In genomic region chr12:123232472-123232806, GRCh38 we compare ENCODE assay signal across 8 cellular contexts. TPM values are rescaled to one million over a fixed set of nuclear protein-coding genes. Genes with fewer than 3 reads are reported as not detected.
DNase-seq lines count a peak whose midpoint lies in the region; ATAC-seq and TF ChIP-seq lines count a peak whose summit lies in the region.

No MANE protein-coding gene starts in this region.

- TSS peak; percentile 56 for BruUV-seq in A673 (replicated peaks; lab: Mats Ljungman, UMichigan)

- H3K4me1 ChIP-seq in A673 (ENCODE audit: insufficient read depth, low read length, poor library complexity, severe bottlenecking) (peaks cover 35% of the 10 kb centered on the region), tibial artery (peaks cover 0 to 36% (median 21%) of the 10 kb centered on the region in 4 donors)

- intact Hi-C loops in A673 (cut with micrococcal nuclease; ENCODE audit: unreplicated experiment) (loop anchor here (2.0 to 10.0 kb wide), 3 partner anchors 156 to 358 kb away; partner anchors contain the start of gene ABCB9), tibial artery (cut with DNase I; ENCODE audit: low total_unique reads) (loop anchor here (2.0 to 10.0 kb wide), 3 partner anchors 78 to 266 kb away; partner anchors contain the start of genes ABCB9 and PITPNM2)

- in situ Hi-C loops in astrocyte of the spinal cord (cut with HindIII; ENCODE audit: low sequenced_read_pairs) = no loop called here

- H3K9me3 ChIP-seq in A673 (ENCODE audit: low read depth, low read length, poor library complexity, severe bottlenecking) (no peaks in the 10 kb centered on the region), tibial artery (no peaks in the 10 kb centered on the region)

- H3K27me3 ChIP-seq in A673 (replicated peaks; ENCODE audit: insufficient read depth, low read depth, low read length, poor library complexity) = no peaks in the 10 kb centered on the region
- H3K27me3 ChIP-seq in tibial artery = peaks cover 0 to 4% of the 10 kb centered on the region in 2 donors

- ATAC-seq in HG03196 (IDR thresholded peaks at IDR 0.05; ENCODE audit: unreplicated experiment) (peak; percentile 2), left lobe of liver (peak; percentile 5)

- CTCF ChIA-PET in A673 (lab: Charles Lee) = no interaction called here

- H3K36me3 ChIP-seq in A673 (ENCODE audit: insufficient read depth, low read length, poor library complexity, severe bottlenecking) (peaks cover 6% of the 10 kb centered on the region), tibial artery (no peaks in the 10 kb centered on the region)

- H3K4me3 ChIP-seq in A673 (ENCODE audit: low read depth, low read length, poor library complexity, severe bottlenecking) (peak overlapping the region; percentile 86), astrocyte of the spinal cord (ENCODE audit: low read depth, low read length) (peak overlapping the region; percentile 79), tibial artery (peak overlapping the region; percentile 81 to 89)

- peak overlapping the region; percentile 88 for H3K27ac ChIP-seq in A673 (ENCODE audit: low read depth, low read length, poor library complexity, severe bottlenecking)
- H3K27ac ChIP-seq in tibial artery = peak overlapping the region; percentile 90 to 95

- DNase-seq in A673 (ENCODE audit: low spot score) = no peak
- DNase-seq in astrocyte of the spinal cord (ENCODE audit: low read depth, low spot score) = no peak
- no peak for DNase-seq in left lobe of liver (ENCODE audit: low spot score)
- peak in 1 of 2 donors; percentile 47 for DNase-seq in tibial artery
- no peak for DNase-seq in NK-92 treated with Interleukin-12 subunit alpha and Interleukin-12 subunit beta, amount 100 ng/mL, for 24 hours (lab: John Stamatoyannopoulos, UW)
- DNase-seq in foreskin melanocyte = no peak
- no peak for DNase-seq in EL

- POLR2A ChIA-PET in A673 (lab: Charles Lee; ENCODE audit: low non-redundant PET) = interaction anchor here (0.7 kb wide), 1 partner anchor 27 kb away, joined by 4 read pairs; no protein-coding TSS in a partner anchor

- TF ChIP-seq CTCF in A673 (conservative IDR thresholded peaks at IDR 0.05; ENCODE audit: low read depth, low read length) (no peak), astrocyte of the spinal cord (IDR thresholded peaks at IDR 0.05; ENCODE audit: low read depth, low read length) (no peak), tibial artery (IDR thresholded peaks at IDR 0.05) (no peak)

RNA-seq across cellular contexts. Expression of gene MPHOSPH9, which starts 0.5 kb away (rescaled TPM):
- 80.8 and 95.7 TPM in 2 replicates for total RNA-seq in A673 (2021)
- 22.2 TPM for total RNA-seq in left lobe of liver

RNA-seq across cellular contexts. Expression of gene MTRFR, which starts 0.8 kb away (rescaled TPM):
- total RNA-seq in A673 (2021) (21.9 and 26.3 TPM in 2 replicates), left lobe of liver (7.4 TPM)

RNA-seq across cellular contexts. Expression of gene CDK2AP1, which starts 39.2 kb away (rescaled TPM):
- total RNA-seq in A673 (2021) (136 and 140 TPM in 2 replicates), left lobe of liver (31.3 TPM)
